15 cellular contexts compared by ENCODE assay signal in genomic region chr5:59341760-59342159, GRCh38.
"Had no signal": no experiment of that assay in that cellular context is flagged by ENCODE, and none has a peak within 500 bp of the region (broad histone marks: within the 10 kb centered on the region; RNA-seq: fewer than 3 reads in every experiment).

No MANE protein-coding gene starts in this region.

- H3K27ac ChIP-seq: coronary artery, dorsolateral prefrontal cortex, esophagus muscularis mucosa, foreskin keratinocyte, gastroesophageal sphincter, heart left ventricle, left lung, lower lobe of right lung had no signal

- H3K4me3 ChIP-seq: coronary artery, dorsolateral prefrontal cortex, esophagus muscularis mucosa, gastroesophageal sphincter, heart left ventricle, left lung, lower lobe of right lung, mucosa of descending colon had no signal

- H3K27me3 ChIP-seq: dorsolateral prefrontal cortex, esophagus muscularis mucosa, foreskin keratinocyte, gastroesophageal sphincter, heart left ventricle, left lung had no signal

- H3K9me3 ChIP-seq: esophagus muscularis mucosa, gastroesophageal sphincter, heart left ventricle, left lung, lower lobe of right lung, mucosa of descending colon had no signal

- DNase-seq: dermis blood vessel endothelial cell; dorsolateral prefrontal cortex; effector CD4-positive, alpha-beta T cell; effector memory CD4-positive, alpha-beta T cell; foreskin keratinocyte; heart left ventricle; hippocampal formation; left cardiac atrium; left lung; left ventricle myocardium superior; lower lobe of right lung; mucosa of descending colon had no signal

- H3K4me1 ChIP-seq: foreskin keratinocyte, lower lobe of right lung had no signal

- H3K36me3 ChIP-seq: esophagus muscularis mucosa, gastroesophageal sphincter, heart left ventricle, left lung, lower lobe of right lung had no signal
